ENCODE assay signal across 22 cellular contexts in genomic region chr4:160523236-160523635, GRCh38.
"Had no signal": no experiment of that assay in that cellular context is flagged by ENCODE, and none has a peak within 500 bp of the region (broad histone marks: within the 10 kb centered on the region; RNA-seq: fewer than 3 reads in every experiment).

No MANE protein-coding gene starts in this region.

- H3K9me3 ChIP-seq: body of pancreas, lower lobe of right lung, upper lobe of left lung had no signal

- H3K4me1 ChIP-seq: body of pancreas, foreskin keratinocyte, lower lobe of right lung, neural progenitor cell, upper lobe of left lung had no signal

- H3K79me2 ChIP-seq: hepatocyte had no signal

- H3K9ac ChIP-seq: neural progenitor cell had no signal

- DNase-seq: activated CD4-positive, alpha-beta memory T cell treated with anti-CD3 and anti-CD28 coated beads for 36 hours; activated CD4-positive, alpha-beta T cell treated with anti-CD3 and anti-CD28 coated beads for 48 hours; activated naive CD4-positive, alpha-beta T cell treated with Interleukin-2 at 50 U/mL for 16 hours; activated naive CD8-positive, alpha-beta T cell treated with anti-CD3 and anti-CD28 coated beads for 36 hours; activated T-cell treated with anti-CD3 and anti-CD28 coated beads, Interleukin-2, amount 50 U/mL, for 48 hours; amniotic stem cell; body of pancreas; effector CD4-positive, alpha-beta T cell; erythroblast; foreskin keratinocyte; immature natural killer cell; lower lobe of right lung; naive thymus-derived CD8-positive, alpha-beta T cell; stimulated activated CD4-positive, alpha-beta T cell treated with anti-CD3 and anti-CD28 coated beads, Interleukin-2, amount 100 ng/mL, for 48 hours; stimulated activated naive CD4-positive, alpha-beta T cell treated with Interleukin-2 at 50 U/mL for 16 hours; T-helper 17 cell; upper lobe of left lung had no signal

- H3K36me3 ChIP-seq: cardiac muscle cell, lower lobe of right lung, neural progenitor cell, upper lobe of left lung had no signal

- H3K27ac ChIP-seq: body of pancreas, cardiac muscle cell, foreskin keratinocyte, hepatocyte, lower lobe of right lung, neural progenitor cell, upper lobe of left lung had no signal

- H3K27me3 ChIP-seq: body of pancreas, cardiac muscle cell, foreskin keratinocyte, hepatocyte, neural progenitor cell, upper lobe of left lung had no signal

- H3K4me3 ChIP-seq: body of pancreas, cardiac muscle cell, hepatocyte, lower lobe of right lung, neural progenitor cell, upper lobe of left lung had no signal

- H2AFZ ChIP-seq: hepatocyte, neural progenitor cell had no signal

- H3K4me2 ChIP-seq: hepatocyte, neural progenitor cell had no signal

- ATAC-seq: body of pancreas; foreskin keratinocyte; left lobe of liver; lower lobe of right lung; naive thymus-derived CD8-positive, alpha-beta T cell; sciatic nerve; T-helper 17 cell had no signal
